7 cellular contexts compared by ENCODE assay signal in genomic region chr11:1308745-1309497, GRCh38. TPM values are rescaled to one million over a fixed set of nuclear protein-coding genes. Genes with fewer than 3 reads are reported as not detected.
DNase-seq lines count a peak whose midpoint lies in the region; ATAC-seq, FAIRE-seq and TF ChIP-seq lines count a peak whose summit lies in the region.

No MANE protein-coding gene starts in this region.

- H4K8ac ChIP-seq in H1 (ENCODE audit: extremely low read depth, insufficient read depth, low read length) = no peak overlapping the region

- H3K36me3 Mint-ChIP-seq in naive thymus-derived CD8-positive, alpha-beta T cell = peaks cover 0 to 13% (median 0%) of the 10 kb centered on the region in 3 donors

- no peak for TF ChIP-seq EP300 in H1 (IDR thresholded peaks at IDR 0.05; ENCODE audit: borderline replicate concordance in 1 of 2, low read depth in 2 of 2, low read length in 2 of 2)

- H3K4me2 ChIP-seq in OCI-LY3 (ENCODE audit: low read length) = peak overlapping the region; percentile 89
- peak overlapping the region; percentile 67 to 70 for H3K4me2 ChIP-seq in H1 (ENCODE audit: insufficient read depth in 1 of 2, low read depth in 2 of 2, low read length in 2 of 2)

- peaks cover 0 to 9% (median 0%) of the 10 kb centered on the region in 9 donors for H3K9me3 Mint-ChIP-seq in naive thymus-derived CD8-positive, alpha-beta T cell

- TF ChIP-seq CTCF in HFF-Myc (IDR thresholded peaks at IDR 0.05; ENCODE audit: low read depth, low read length, missing control alignments) (no peak), OCI-LY3 (IDR thresholded peaks at IDR 0.05; ENCODE audit: low read depth, low read length) (no peak), H1 (IDR thresholded peaks at IDR 0.05; ENCODE audit: control extremely low read depth in 1 of 3, insufficient read depth in 1 of 3, low read depth in 1 of 3, low read length in 3 of 3) (no peak)

- H3K36me3 ChIP-seq in OCI-LY3 (replicated peaks; ENCODE audit: low read depth, low read length) (peaks cover 10% of the 10 kb centered on the region), H1 (ENCODE audit: control insufficient read depth in 2 of 4, insufficient read depth in 4 of 4, low read length in 3 of 4) (no peaks in the 10 kb centered on the region)

- H3K9ac ChIP-seq in OCI-LY3 (ENCODE audit: low read length) = peak overlapping the region; percentile 64
- peak overlapping the region in 3 of 4 experiments; percentile 8 to 51 (median 25); a peak in 2 of 7 replicates for H3K9ac ChIP-seq in H1 (replicated peaks in 1 of 4; ENCODE audit: extremely low read depth in 1 of 4, low read depth in 3 of 4, low read length in 3 of 4)

- H3K4me1 ChIP-seq in OCI-LY3 (ENCODE audit: low read length) (peaks cover 28% of the 10 kb centered on the region), H1 (replicated peaks in 1 of 4; ENCODE audit: control insufficient read depth in 3 of 4, insufficient read depth in 4 of 4, low read length in 3 of 4) (peaks cover 0 to 7% (median 1%) of the 10 kb centered on the region in 4 experiments; a peak in 4 of 7 replicates)

- CTCF ChIA-PET in H1 (lab: Charles Lee; ENCODE audit: partially characterized antibody) = interaction anchor here (0.6 kb wide), 1 partner anchor 645 kb away, joined by 4 read pairs; no protein-coding TSS in a partner anchor

- no peak for TF ChIP-seq RAD21 in H1 (IDR thresholded peaks at IDR 0.05 in 1 of 2, conservative IDR thresholded peaks at IDR 0.05 in 1 of 2; ENCODE audit: low read depth in 2 of 2, low read length in 2 of 2)

- H3K79me2 ChIP-seq in OCI-LY3 (ENCODE audit: low read length) = peaks cover 30% of the 10 kb centered on the region
- H3K79me2 ChIP-seq in H1 (ENCODE audit: control insufficient read depth in 1 of 2, insufficient read depth in 2 of 2, low read length in 2 of 2) = peaks cover 0 to 36% of the 10 kb centered on the region in 2 experiments; a peak in 3 of 4 replicates

- H4K5ac ChIP-seq in H1 (ENCODE audit: insufficient read length, low read depth, low read length) = no peak overlapping the region

- H3K23me2 ChIP-seq in H1 (ENCODE audit: low read depth, low read length) = peaks cover 4% of the 10 kb centered on the region; the same call in 1 of the 2 replicates

- no peak overlapping the region for H3K56ac ChIP-seq in H1 (replicated peaks; ENCODE audit: insufficient read length, low read depth, low read length)

- H4K91ac ChIP-seq in H1 (replicated peaks; ENCODE audit: insufficient read length, low read length) = no peak overlapping the region

- H2BK5ac ChIP-seq in H1 (ENCODE audit: low read depth, low read length) = no peak overlapping the region

- no peak overlapping the region for H3K23ac ChIP-seq in H1 (ENCODE audit: insufficient read length)

- H3K18ac ChIP-seq in H1 (ENCODE audit: extremely low read depth, low read length) = no peak overlapping the region

- WGBS in H1 (ENCODE audit: extremely low coverage in 1 of 2, insufficient coverage in 1 of 2, insufficient read length in 1 of 2, insufficient replicate concordance in 2 of 2, low coverage in 1 of 2, low lambda C conversion rate in 2 of 2, missing lambda C conversion rate in 1 of 2), 2 experiments = 30% methylated on average over 8 of the region's 58 CpGs; no CpG with 5 or more reads in 1 of the 2 experiments

- H2BK12ac ChIP-seq in H1 (ENCODE audit: low read depth, low read length) = no peak overlapping the region

- H3K14ac ChIP-seq in H1 (ENCODE audit: insufficient read length) = no peak overlapping the region

- H3K9me3 ChIP-seq in OCI-LY3 (ENCODE audit: insufficient read depth, low read length) (peaks cover 15% of the 10 kb centered on the region; the same call in 1 of the 2 replicates), H1 (ENCODE audit: insufficient read depth in 2 of 2, low read depth in 1 of 2, low read length in 1 of 2) (peaks cover 7% of the 10 kb centered on the region in 2 experiments; a peak in 1 of 4 replicates)

- H3K27ac ChIP-seq in OCI-LY3 (ENCODE audit: low read length) (no peak overlapping the region), H1 (ENCODE audit: low read depth, low read length) (no peak overlapping the region)

- peak overlapping the region in 9 of 10 donors; percentile 61 to 97 (median 89) for H3K27ac Mint-ChIP-seq in naive thymus-derived CD8-positive, alpha-beta T cell

- no peak overlapping the region for H2BK20ac ChIP-seq in H1 (ENCODE audit: low read length)

- H2AFZ ChIP-seq in OCI-LY3 (ENCODE audit: low read depth, low read length) (no peak overlapping the region), H1 (ENCODE audit: low read length) (no peak overlapping the region)

- no peak for TF ChIP-seq POLR2A in H1 (IDR thresholded peaks at IDR 0.05; ENCODE audit: control extremely low read depth in 1 of 2, low read depth in 2 of 2, low read length in 2 of 2)

- H3K4me3 ChIP-seq in HFF-Myc (replicated peaks; ENCODE audit: low read depth, low read length) (peak overlapping the region; percentile 64), OCI-LY3 (ENCODE audit: low read length) (peak overlapping the region; percentile 83), H1 (ENCODE audit: extremely low read depth in 1 of 4, insufficient read depth in 2 of 4, low read depth in 3 of 4, low read length in 4 of 4) (peak overlapping the region; percentile 58 to 84 (median 61))

- H3K4me1 Mint-ChIP-seq in naive thymus-derived CD8-positive, alpha-beta T cell = peaks cover 31 to 63% (median 59%) of the 10 kb centered on the region in 4 donors

- peaks cover 6% of the 10 kb centered on the region for H3K79me1 ChIP-seq in H1 (ENCODE audit: low read depth, low read length)

- H2BK15ac ChIP-seq in H1 (ENCODE audit: low read length) = no peak overlapping the region

- POLR2A ChIA-PET in H1 (lab: Charles Lee; ENCODE audit: partially characterized antibody) = interaction anchor here (1.4 to 2.7 kb wide), 3 partner anchors 9 to 42 kb away, joined by 3 to 12 read pairs (median 5); no protein-coding TSS in a partner anchor
- POLR2A ChIA-PET in naive thymus-derived CD8-positive, alpha-beta T cell (lab: Charles Lee) = interaction anchor here (0.6 to 4.8 kb wide), 13 partner anchors 9 to 1102 kb away, joined by 3 to 44 read pairs (median 4); partner anchors contain the start of genes BET1L, DUSP8, RIC8A and TSSC4

- H2BK120ac ChIP-seq in H1 (replicated peaks; ENCODE audit: low read depth, low read length) = no peak overlapping the region

- no peak for DNase-seq in HFF-Myc (ENCODE audit: extremely low read depth, low read depth)
- DNase-seq in H1 (ENCODE audit: low read depth in 1 of 2, low spot score in 2 of 2) = no peak
- DNase-seq in naive thymus-derived CD8-positive, alpha-beta T cell = peak in 1 of 10 donors; percentile 22
- DNase-seq in NCI-H2029 (lab: John Stamatoyannopoulos, UW) = no peak
- DNase-seq in NCI-H526 treated with DMSO at 0.1 percent for 48 hours (lab: John Stamatoyannopoulos, UW) = no peak

- H3K4me3 Mint-ChIP-seq in naive thymus-derived CD8-positive, alpha-beta T cell = peak overlapping the region; percentile 66 to 90 (median 82)

- no peaks in the 10 kb centered on the region for H3K27me3 Mint-ChIP-seq in naive thymus-derived CD8-positive, alpha-beta T cell

- no peak for FAIRE-seq in H1 (lab: Jason Lieb, UNC)

- ATAC-seq in GM18519 (IDR thresholded peaks at IDR 0.05; ENCODE audit: low FRiP score, unreplicated experiment) = peak; percentile 25
- ATAC-seq in naive thymus-derived CD8-positive, alpha-beta T cell = peak in 1 of 2 donors; percentile 13

- no peaks in the 10 kb centered on the region; the same call in 1 of the 2 replicates for H4K20me1 ChIP-seq in OCI-LY3 (ENCODE audit: insufficient read depth, low read length)
- peaks cover 4 to 16% of the 10 kb centered on the region in 2 experiments for H4K20me1 ChIP-seq in H1 (replicated peaks in 1 of 2; ENCODE audit: control insufficient read depth in 1 of 2, insufficient read depth in 2 of 2, low read length in 2 of 2)

- H3K27me3 ChIP-seq in OCI-LY3 (ENCODE audit: low read depth, low read length) (no peaks in the 10 kb centered on the region), H1 (replicated peaks in 1 of 4; ENCODE audit: control insufficient read depth in 3 of 4, extremely low read depth in 1 of 4, insufficient read depth in 3 of 4, low read length in 3 of 4) (no peaks in the 10 kb centered on the region; a peak in 1 of 7 replicates)

- no peak overlapping the region for H3K4ac ChIP-seq in H1 (replicated peaks; ENCODE audit: insufficient read length, low read depth, low read length)

- no peak overlapping the region for H2AK5ac ChIP-seq in H1 (ENCODE audit: low read depth, low read length)

TF ChIP-seq in H1, 55 proteins besides CTCF, POLR2A, EP300 and RAD21:
- TF ChIP-seq CTBP2 (IDR thresholded peaks at IDR 0.05; ENCODE audit: borderline replicate concordance, insufficient read depth, insufficient read length, low read length) = no peak
- TF ChIP-seq MAFK (IDR thresholded peaks at IDR 0.05; ENCODE audit: low read depth, low read length) = no peak
- no peak for TF ChIP-seq SP4 (IDR thresholded peaks at IDR 0.05; ENCODE audit: low read length)
- no peak for TF ChIP-seq SIRT6 (IDR thresholded peaks at IDR 0.05; ENCODE audit: low read length)
- 0 out of 2 replicates have a peak, but pooled peaks have one; percentile 12 for TF ChIP-seq RBBP5 (IDR thresholded peaks at IDR 0.05; ENCODE audit: borderline replicate concordance, low read depth, low read length)
- TF ChIP-seq ASH2L (IDR thresholded peaks at IDR 0.05; ENCODE audit: low read length) = no peak

RNA-seq across cellular contexts. Expression of gene TOLLIP, which starts 0.5 kb away (rescaled TPM):
- total RNA-seq in H1 (2021; fragmentation: NEBNext Ultra II Directional; extraction: Animal tissue kit (Norgen Biotek cat#: 25700)) = 23.7 and 28.1 TPM in 2 replicates
- polyA plus RNA-seq in H1 (2011; rRNA removed) = 34.7 and 43.8 TPM in 2 replicates
- 27.0 TPM for polyA plus RNA-seq in H1 (2011; cell fraction: cytosol; rRNA removed)
- 37.5 TPM for polyA plus RNA-seq in H1 (2011; cell fraction: nucleus; rRNA removed)
- polyA plus RNA-seq in H1 (2012, experiment 1 of 2) = 17.1 to 27.7 TPM (median 23.6 TPM) in 4 replicates
- 15.2 TPM for polyA plus RNA-seq in H1 (2012, experiment 2 of 2)
- 9.5 TPM for polyA plus RNA-seq in H1 (2013, experiment 1 of 2)
- 8.9 TPM for polyA plus RNA-seq in H1 (2013, experiment 2 of 2)
- polyA minus RNA-seq in H1 (2011; rRNA and poly(A)+ RNA removed) = 15.8 and 29.8 TPM in 2 replicates
- 16.5 TPM for polyA minus RNA-seq in H1 (2011; cell fraction: cytosol; rRNA and poly(A)+ RNA removed)
- polyA minus RNA-seq in H1 (2011; cell fraction: nucleus; rRNA and poly(A)+ RNA removed) = 31.6 TPM
- total RNA-seq in naive thymus-derived CD8-positive, alpha-beta T cell = 10 to 100 TPM; 33.8 to 38.6 TPM
- polyA plus RNA-seq in naive thymus-derived CD8-positive, alpha-beta T cell = 10 to 100 TPM; 21.4 to 27.6 (median 23.4) TPM
